Comparison of ENCODE assay signal across 13 cellular contexts in the genomic region with DNA sequence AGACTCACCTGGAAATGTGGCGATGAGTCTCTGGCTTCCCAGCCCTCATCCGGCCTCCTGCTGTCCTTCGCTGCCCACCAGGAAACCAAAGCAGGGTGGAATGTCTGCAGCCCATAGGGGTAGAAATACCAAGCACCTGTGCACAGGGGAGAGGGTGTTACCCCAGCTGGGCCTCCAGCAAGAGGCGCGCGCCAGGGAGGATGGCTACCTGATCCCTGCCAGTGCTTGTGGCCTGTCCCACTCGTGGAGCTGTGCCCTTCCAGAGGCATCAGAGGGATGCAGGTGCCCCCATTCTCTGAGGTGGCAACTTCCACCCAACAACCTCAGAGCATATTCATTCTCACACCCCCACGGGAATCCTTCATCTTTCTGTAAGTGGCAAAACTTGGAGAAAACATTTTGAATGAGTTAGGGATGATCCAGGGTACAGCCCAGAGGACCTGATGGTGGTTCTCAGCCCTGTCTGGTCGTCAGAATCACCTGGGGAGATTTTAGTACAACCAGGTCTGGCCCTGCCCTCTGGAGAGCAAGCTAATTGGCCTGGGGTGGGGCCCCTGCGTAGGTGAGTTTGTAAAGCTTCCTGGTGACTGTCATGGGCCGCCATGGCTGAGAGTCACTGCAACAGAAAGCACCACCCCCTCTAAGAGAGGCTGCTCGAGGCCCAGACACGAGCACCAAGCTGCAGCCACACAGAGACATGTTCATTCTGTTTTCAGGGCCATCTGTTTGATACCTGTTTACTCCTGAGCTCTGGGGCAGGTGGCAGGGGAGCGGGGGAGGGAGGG. TPM values are rescaled to one million over a fixed set of nuclear protein-coding genes. Genes with fewer than 3 reads are reported as not detected.
DNase-seq lines count a peak whose midpoint lies in the region; ATAC-seq and TF ChIP-seq lines count a peak whose summit lies in the region.
"Had no signal": no experiment of that assay in that cellular context is flagged by ENCODE, and none has a peak within 500 bp of the region (broad histone marks: within the 10 kb centered on the region; RNA-seq: fewer than 3 reads in every experiment).

No MANE protein-coding gene starts in this region.

- H3K4me3 ChIP-seq in mucosa of rectum (ENCODE audit: low read length in 2 of 2) (no peak overlapping the region), vagina (no peak overlapping the region)
- H3K4me3 ChIP-seq: PC-9 had no signal

- no peaks in the 10 kb centered on the region for H3K9me3 ChIP-seq in mucosa of rectum (ENCODE audit: control insufficient read depth in 2 of 2, low read length in 2 of 2)
- H3K9me3 ChIP-seq in vagina = no peaks in the 10 kb centered on the region

- H3K36me3 ChIP-seq in mucosa of rectum (ENCODE audit: control insufficient read depth in 2 of 2, insufficient read depth in 2 of 2, low read length in 2 of 2) (peaks cover 73 to 85% of the 10 kb centered on the region in 2 donors), vagina (peaks cover 16 to 93% of the 10 kb centered on the region in 2 donors)

- no peak overlapping the region for H3K4me3 Mint-ChIP-seq in activated CD4-positive, alpha-beta T cell treated with anti-CD3 and anti-CD28 coated beads for 36 hours

- H3K27me3 ChIP-seq in mucosa of rectum (ENCODE audit: control insufficient read depth in 2 of 2, insufficient read depth in 2 of 2, low read length in 2 of 2) (no peaks in the 10 kb centered on the region), vagina (no peaks in the 10 kb centered on the region)

- no peak for DNase-seq in activated CD4-positive, alpha-beta T cell treated with anti-CD3 and anti-CD28 coated beads for 36 hours
- no peak for DNase-seq in activated CD4-positive, alpha-beta T cell treated with anti-CD3 and anti-CD28 coated beads for 48 hours
- DNase-seq in DMS153 (lab: John Stamatoyannopoulos, UW) (peak; percentile 86), NCI-H510A treated with DMSO at 0.1 percent for 48 hours (lab: John Stamatoyannopoulos, UW) (peak; percentile 84), amygdala (lab: John Stamatoyannopoulos, UW) (no peak), NCI-H2227 treated with DMSO at 0.1 percent for 48 hours (lab: John Stamatoyannopoulos, UW) (no peak), vagina (ENCODE audit: extremely low spot score in 2 of 2) (no peak)
- DNase-seq: central memory CD4-positive, alpha-beta T cell; effector memory CD4-positive, alpha-beta T cell; MM.1S; NCI-H446 treated with DMSO at 0.1 percent for 48 hours; PC-9 had no signal

- H3K4me1 ChIP-seq in mucosa of rectum (ENCODE audit: control insufficient read depth in 2 of 2, insufficient read depth in 2 of 2, low read length in 2 of 2) = peaks cover 4 to 8% of the 10 kb centered on the region in 2 donors
- H3K4me1 ChIP-seq in vagina = peaks cover 13% of the 10 kb centered on the region

- TF ChIP-seq CTCF in vagina (IDR thresholded peaks at IDR 0.05) = no peak

- intact Hi-C loops in activated CD4-positive, alpha-beta T cell treated with anti-CD3 and anti-CD28 coated beads for 36 hours (cut with DNase I, micrococcal nuclease) = no loop called here
- intact Hi-C loops in vagina (cut with DNase I) = no loop called here

- H3K9ac ChIP-seq in mucosa of rectum (ENCODE audit: low read depth in 1 of 2, low read length in 2 of 2) = peak overlapping the region in 1 of 2 donors; percentile 54

- no peaks in the 10 kb centered on the region for H3K27me3 Mint-ChIP-seq in activated CD4-positive, alpha-beta T cell treated with anti-CD3 and anti-CD28 coated beads for 36 hours

- ATAC-seq in activated CD4-positive, alpha-beta T cell treated with anti-CD3 and anti-CD28 coated beads for 36 hours = no peak

- no peaks in the 10 kb centered on the region for H3K9me3 Mint-ChIP-seq in activated CD4-positive, alpha-beta T cell treated with anti-CD3 and anti-CD28 coated beads for 36 hours (ENCODE audit: low read depth)

- H3K27ac ChIP-seq in mucosa of rectum (ENCODE audit: low read depth in 2 of 2, low read length in 2 of 2) = peak overlapping the region; percentile 35 to 52
- H3K27ac ChIP-seq in vagina = no peak overlapping the region
- H3K27ac ChIP-seq: PC-9 had no signal

- peaks cover 72% of the 10 kb centered on the region for H3K36me3 Mint-ChIP-seq in activated CD4-positive, alpha-beta T cell treated with anti-CD3 and anti-CD28 coated beads for 36 hours (ENCODE audit: low read depth)

- peak overlapping the region; percentile 51 for H3K27ac Mint-ChIP-seq in activated CD4-positive, alpha-beta T cell treated with anti-CD3 and anti-CD28 coated beads for 36 hours

- no peak for TF ChIP-seq POLR2A in vagina (IDR thresholded peaks at IDR 0.05)

- CTCF ChIA-PET in activated CD4-positive, alpha-beta T cell treated with anti-CD3 and anti-CD28 coated beads for 36 hours (lab: Charles Lee) = interaction anchor here (1.9 to 4.6 kb wide), 3 partner anchors 12 to 21 kb away, joined by 8 to 25 read pairs (median 12); no protein-coding TSS in a partner anchor

- POLR2A ChIA-PET in activated CD4-positive, alpha-beta T cell treated with anti-CD3 and anti-CD28 coated beads for 36 hours (lab: Charles Lee) = no interaction called here

- H3K4me1 Mint-ChIP-seq in activated CD4-positive, alpha-beta T cell treated with anti-CD3 and anti-CD28 coated beads for 36 hours = peaks cover 24% of the 10 kb centered on the region

RNA-seq across cellular contexts. Expression of a gene that starts 9.9 kb away (rescaled TPM):
- 100 to 1,000 TPM in 1 of 2 experiments, 10 to 100 TPM in 1; 87.2 to 102 TPM for total RNA-seq in activated CD4-positive, alpha-beta T cell treated with anti-CD3 and anti-CD28 coated beads for 36 hours
- total RNA-seq in vagina = 258 TPM

RNA-seq across cellular contexts. Expression of a gene that starts 40.1 kb away (rescaled TPM):
- total RNA-seq in activated CD4-positive, alpha-beta T cell treated with anti-CD3 and anti-CD28 coated beads for 36 hours = 10 to 100 TPM; 88.6 to 92.8 TPM
- total RNA-seq in vagina = 69.5 TPM

RNA-seq across cellular contexts. Expression of a gene that starts 45.1 kb away (rescaled TPM):
- 10 to 100 TPM; 68.0 to 77.7 TPM for total RNA-seq in activated CD4-positive, alpha-beta T cell treated with anti-CD3 and anti-CD28 coated beads for 36 hours
- total RNA-seq in vagina = 106 TPM

RNA-seq across cellular contexts. Expression of a gene that starts 48.1 kb away (rescaled TPM):
- total RNA-seq in activated CD4-positive, alpha-beta T cell treated with anti-CD3 and anti-CD28 coated beads for 36 hours = 1 to 10 TPM; 7.4 to 8.0 TPM
- total RNA-seq in vagina = 14.7 TPM

Comparison
In these comparisons a context has a peak if more than half of its experiments do, and no peak if none do; other contexts are left out.
1. DNase-seq: peak in DMS153 (single experiment) and NCI-H510A treated with DMSO at 0.1 percent for 48 hours (single experiment); none in activated CD4-positive, alpha-beta T cell treated with anti-CD3 and anti-CD28 coated beads for 36 hours (single experiment), activated CD4-positive, alpha-beta T cell treated with anti-CD3 and anti-CD28 coated beads for 48 hours (single experiment), amygdala (0 of 56), NCI-H2227 treated with DMSO at 0.1 percent for 48 hours (single experiment) and vagina (0 of 2).